1 cellular context compared by ENCODE assay signal in the genomic region with DNA sequence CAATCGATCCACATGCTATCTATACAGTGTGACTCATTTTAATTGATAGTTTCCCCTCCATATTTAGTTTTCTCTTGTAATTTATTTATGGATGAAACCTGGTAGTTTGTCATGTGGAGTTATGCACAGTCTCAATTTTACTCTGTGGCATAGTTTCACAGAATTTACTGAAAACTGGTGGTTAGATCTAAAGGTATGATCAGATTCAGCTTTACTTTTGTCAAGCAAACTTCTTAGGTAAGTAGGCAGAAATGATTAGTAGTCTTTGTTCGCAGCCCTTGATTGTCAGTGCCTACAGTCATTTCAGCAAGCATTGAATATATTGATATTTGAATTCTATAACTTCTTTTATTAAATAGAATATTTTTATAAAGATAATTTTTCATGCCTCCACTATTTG.
TF ChIP-seq lines count a peak whose summit lies in the region.

No MANE protein-coding gene starts in this region.

TF ChIP-seq in HepG2, 621 proteins besides CTCF, POLR2A, EP300 and RAD21:
- no peak for TF ChIP-seq ZBTB8A (CRISPR knock-in tag; IDR thresholded peaks at IDR 0.05; ENCODE audit: borderline replicate concordance, low read depth)
- TF ChIP-seq, protein P1, sequence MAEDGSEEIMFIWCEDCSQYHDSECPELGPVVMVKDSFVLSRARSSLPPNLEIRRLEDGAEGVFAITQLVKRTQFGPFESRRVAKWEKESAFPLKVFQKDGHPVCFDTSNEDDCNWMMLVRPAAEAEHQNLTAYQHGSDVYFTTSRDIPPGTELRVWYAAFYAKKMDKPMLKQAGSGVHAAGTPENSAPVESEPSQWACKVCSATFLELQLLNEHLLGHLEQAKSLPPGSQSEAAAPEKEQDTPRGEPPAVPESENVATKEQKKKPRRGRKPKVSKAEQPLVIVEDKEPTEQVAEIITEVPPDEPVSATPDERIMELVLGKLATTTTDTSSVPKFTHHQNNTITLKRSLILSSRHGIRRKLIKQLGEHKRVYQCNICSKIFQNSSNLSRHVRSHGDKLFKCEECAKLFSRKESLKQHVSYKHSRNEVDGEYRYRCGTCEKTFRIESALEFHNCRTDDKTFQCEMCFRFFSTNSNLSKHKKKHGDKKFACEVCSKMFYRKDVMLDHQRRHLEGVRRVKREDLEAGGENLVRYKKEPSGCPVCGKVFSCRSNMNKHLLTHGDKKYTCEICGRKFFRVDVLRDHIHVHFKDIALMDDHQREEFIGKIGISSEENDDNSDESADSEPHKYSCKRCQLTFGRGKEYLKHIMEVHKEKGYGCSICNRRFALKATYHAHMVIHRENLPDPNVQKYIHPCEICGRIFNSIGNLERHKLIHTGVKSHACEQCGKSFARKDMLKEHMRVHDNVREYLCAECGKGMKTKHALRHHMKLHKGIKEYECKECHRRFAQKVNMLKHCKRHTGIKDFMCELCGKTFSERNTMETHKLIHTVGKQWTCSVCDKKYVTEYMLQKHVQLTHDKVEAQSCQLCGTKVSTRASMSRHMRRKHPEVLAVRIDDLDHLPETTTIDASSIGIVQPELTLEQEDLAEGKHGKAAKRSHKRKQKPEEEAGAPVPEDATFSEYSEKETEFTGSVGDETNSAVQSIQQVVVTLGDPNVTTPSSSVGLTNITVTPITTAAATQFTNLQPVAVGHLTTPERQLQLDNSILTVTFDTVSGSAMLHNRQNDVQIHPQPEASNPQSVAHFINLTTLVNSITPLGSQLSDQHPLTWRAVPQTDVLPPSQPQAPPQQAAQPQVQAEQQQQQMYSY (CRISPR knock-in tag; IDR thresholded peaks at IDR 0.05), result no peak
